Comparison of ENCODE assay signal across 8 cellular contexts in the genomic region with DNA sequence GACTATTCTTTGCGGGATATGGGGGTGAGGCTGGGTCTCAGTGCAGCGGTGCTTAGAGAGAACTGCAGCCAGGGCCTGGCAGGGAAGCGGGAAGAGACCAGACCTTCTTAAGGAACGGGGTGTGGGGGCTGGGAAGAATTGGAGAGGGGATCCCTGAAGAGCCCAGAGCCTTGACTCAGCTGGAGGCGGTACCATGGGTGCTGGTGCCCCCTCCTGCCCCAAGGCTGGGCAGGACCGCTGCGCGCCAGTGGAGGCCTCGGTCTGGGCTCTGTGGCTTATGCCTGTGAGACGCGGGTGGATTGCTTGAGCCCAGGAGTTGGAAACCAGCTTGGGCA. TPM values are rescaled to one million over a fixed set of nuclear protein-coding genes. Genes with fewer than 3 reads are reported as not detected.
A peak's percentile ranks its signal among the peaks of the same experiment; 100 is the strongest.
DNase-seq lines count a peak whose midpoint lies in the region; ATAC-seq and TF ChIP-seq lines count a peak whose summit lies in the region.
"Had no signal": no experiment of that assay in that cellular context is flagged by ENCODE, and none has a peak within 500 bp of the region (broad histone marks: within the 10 kb centered on the region; RNA-seq: fewer than 3 reads in every experiment).

No MANE protein-coding gene starts in this region.

- intact Hi-C loops in psoas muscle (cut with DNase I), result no loop called here

- H3K36me3 ChIP-seq in Loucy (ENCODE audit: insufficient read depth, low read length) (no peaks in the 10 kb centered on the region), brain microvascular endothelial cell (replicated peaks) (peaks cover 17% of the 10 kb centered on the region), psoas muscle (ENCODE audit: insufficient read depth in 1 of 2, low read depth in 1 of 2) (peaks cover 0 to 47% of the 10 kb centered on the region in 2 donors)

- H3F3A ChIP-seq in Loucy (ENCODE audit: low read depth), result peaks cover 12% of the 10 kb centered on the region

- DNase-seq in brain microvascular endothelial cell, result no peak
- DNase-seq in psoas muscle, result peak; percentile 19 to 58
- DNase-seq in AML-193 (lab: John Stamatoyannopoulos, UW), result no peak
- no peak for DNase-seq in effector CD4-positive, alpha-beta T cell
- DNase-seq: activated CD4-positive, alpha-beta T cell treated with anti-CD3 and anti-CD28 coated beads for 48 hours; Kasumi-1 had no signal

- H3K4me1 ChIP-seq in Loucy (ENCODE audit: insufficient read depth, low read length, poor library complexity, severe bottlenecking) (peaks cover 34% of the 10 kb centered on the region), psoas muscle (peaks cover 37% of the 10 kb centered on the region)

- no peak overlapping the region for H3K4me2 ChIP-seq in Loucy (ENCODE audit: low read depth, low read length, poor library complexity, severe bottlenecking)

- 87 to 93% (median 88%) methylated on average over 11 of the region's 11 CpGs for WGBS in psoas muscle, 3 donors

- H3K79me2 ChIP-seq in Loucy (ENCODE audit: insufficient read depth, low read length), result peaks cover 29% of the 10 kb centered on the region

- H4K20me1 ChIP-seq in Loucy (ENCODE audit: insufficient read depth, low read length, poor library complexity, severe bottlenecking), result peaks cover 6% of the 10 kb centered on the region

- H3K4me3 ChIP-seq in Loucy (ENCODE audit: low read length, poor library complexity, severe bottlenecking), result no peak overlapping the region
- H3K4me3 ChIP-seq in brain microvascular endothelial cell (ENCODE audit: low read depth, low read length), result no peak overlapping the region
- no peak overlapping the region for H3K4me3 ChIP-seq in psoas muscle

- peak overlapping the region; percentile 93 for H3K27ac ChIP-seq in brain microvascular endothelial cell
- H3K27ac ChIP-seq in psoas muscle, result peak overlapping the region; percentile 95

- no peak overlapping the region for H2AFZ ChIP-seq in Loucy (ENCODE audit: low read length)

- peak overlapping the region; percentile 99 for H3K9ac ChIP-seq in Loucy (ENCODE audit: low read depth, low read length, poor library complexity, severe bottlenecking)

- in situ Hi-C loops in brain microvascular endothelial cell (cut with HindIII; ENCODE audit: low pct_ligation_motif_present, low sequenced_read_pairs), result no loop called here

- H3K9me2 ChIP-seq in Loucy (replicated peaks; ENCODE audit: low read depth, low read length), result no peaks in the 10 kb centered on the region

- ATAC-seq in psoas muscle, result no peak
- ATAC-seq in GM18909 (IDR thresholded peaks at IDR 0.05; ENCODE audit: poor library complexity, unreplicated experiment), result no peak

- H3K27me3 ChIP-seq in Loucy (ENCODE audit: insufficient read depth, low read length, poor library complexity, severe bottlenecking) (no peaks in the 10 kb centered on the region), brain microvascular endothelial cell (replicated peaks) (no peaks in the 10 kb centered on the region), psoas muscle (ENCODE audit: insufficient read depth in 3 of 3, low read length in 2 of 3) (no peaks in the 10 kb centered on the region)

- no peak for TF ChIP-seq CTCF in Loucy (conservative IDR thresholded peaks at IDR 0.05; ENCODE audit: low read length)
- no peak for TF ChIP-seq CTCF in brain microvascular endothelial cell (IDR thresholded peaks at IDR 0.05; ENCODE audit: low read depth, low read length, missing control alignments)
- TF ChIP-seq CTCF in psoas muscle (IDR thresholded peaks at IDR 0.05), result no peak

- H3K9me3 ChIP-seq in Loucy (ENCODE audit: insufficient read depth, low read depth, low read length), result no peaks in the 10 kb centered on the region
- no peaks in the 10 kb centered on the region for H3K9me3 ChIP-seq in psoas muscle

RNA-seq across cellular contexts. Expression of gene RNU7-1, which starts 1.3 kb away (rescaled TPM):
- not detected for total RNA-seq in psoas muscle
- polyA plus RNA-seq in psoas muscle, result not detected

RNA-seq across cellular contexts. Expression of gene C12orf57, which starts 1.5 kb away (rescaled TPM):
- total RNA-seq in psoas muscle, result 100 to 1,000 TPM in 2 of 4 donors, 10 to 100 TPM in 2; 80.4 to 110 (median 95.6) TPM
- polyA plus RNA-seq in psoas muscle, result 100 to 1,000 TPM; 223 to 269 (median 247) TPM

RNA-seq across cellular contexts. Expression of gene PTPN6, which starts 8.9 kb away (rescaled TPM):
- 1 to 10 TPM; 3.6 to 7.6 (median 4.6) TPM for total RNA-seq in psoas muscle
- 1 to 10 TPM; 1.3 to 2.6 (median 2.1) TPM for polyA plus RNA-seq in psoas muscle

RNA-seq across cellular contexts. Expression of gene ATN1, which starts 14.5 kb away (rescaled TPM):
- 10 to 100 TPM; 43.3 to 55.8 (median 50.9) TPM for total RNA-seq in psoas muscle
- 10 to 100 TPM; 24.9 to 46.0 (median 33.7) TPM for polyA plus RNA-seq in psoas muscle

RNA-seq across cellular contexts. Expression of gene ENO2, which starts 27.9 kb away (rescaled TPM):
- total RNA-seq in psoas muscle, result 1 to 10 TPM; 2.0 to 4.6 (median 2.3) TPM
- polyA plus RNA-seq in psoas muscle, result 1 to 10 TPM; 1.4 to 2.0 (median 1.8) TPM

Comparison
In these comparisons a context has a peak if more than half of its experiments do, and no peak if none do; other contexts are left out.
1. DNase-seq: peak in psoas muscle (2 of 2); none in brain microvascular endothelial cell (single experiment), AML-193 (0 of 2) and effector CD4-positive, alpha-beta T cell (single experiment).